12 cellular contexts compared by ENCODE assay signal in the genomic region with DNA sequence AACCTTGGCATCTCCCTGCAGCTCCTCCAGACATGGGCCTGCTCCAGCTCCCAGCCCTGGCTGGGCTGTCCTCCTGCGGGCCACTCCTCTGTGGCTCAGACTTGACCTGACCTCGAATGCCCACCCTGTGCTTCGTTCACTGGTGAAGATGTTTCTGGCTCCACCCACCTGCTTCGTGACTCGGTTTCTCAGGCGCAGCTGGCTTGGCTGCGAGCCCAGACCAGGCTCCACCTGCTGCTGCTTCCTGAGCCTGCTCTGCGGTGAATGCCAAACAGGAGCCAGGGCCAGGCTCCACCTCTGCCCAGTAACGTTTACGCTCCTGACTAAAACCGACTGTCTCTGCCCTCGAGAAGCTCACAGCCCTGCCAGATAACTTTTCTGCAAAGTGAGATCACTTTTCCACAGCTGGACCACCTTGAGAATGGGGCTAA. TPM values are rescaled to one million over a fixed set of nuclear protein-coding genes. Genes with fewer than 3 reads are reported as not detected.
DNase-seq lines count a peak whose midpoint lies in the region; ATAC-seq and TF ChIP-seq lines count a peak whose summit lies in the region.
"Had no signal": no experiment of that assay in that cellular context is flagged by ENCODE, and none has a peak within 500 bp of the region (broad histone marks: within the 10 kb centered on the region; RNA-seq: fewer than 3 reads in every experiment).

No MANE protein-coding gene starts in this region.

- TF ChIP-seq CTCF in endodermal cell (conservative IDR thresholded peaks at IDR 0.05) = no peak
- no peak for TF ChIP-seq CTCF in CD4-positive, alpha-beta T cell (IDR thresholded peaks at IDR 0.05)

- intact Hi-C loops in CD4-positive, alpha-beta T cell (cut with DNase I, micrococcal nuclease) = no loop called here

- no peak overlapping the region for H3K27ac Mint-ChIP-seq in endodermal cell
- H3K27ac Mint-ChIP-seq in CD4-positive, alpha-beta T cell = no peak overlapping the region

- H3K9me3 Mint-ChIP-seq in endodermal cell = no peaks in the 10 kb centered on the region
- H3K9me3 Mint-ChIP-seq in CD4-positive, alpha-beta T cell = no peaks in the 10 kb centered on the region

- H3K36me3 Mint-ChIP-seq in endodermal cell (ENCODE audit: low read depth) = peaks cover 76% of the 10 kb centered on the region
- H3K36me3 Mint-ChIP-seq in CD4-positive, alpha-beta T cell (ENCODE audit: low read depth) = peaks cover 51% of the 10 kb centered on the region

- H3K9me3 ChIP-seq in endodermal cell (ENCODE audit: control insufficient read depth, low read length) = no peaks in the 10 kb centered on the region
- no peaks in the 10 kb centered on the region for H3K9me3 ChIP-seq in SJCRH30 (replicated peaks)
- no peaks in the 10 kb centered on the region for H3K9me3 ChIP-seq in CD4-positive, alpha-beta T cell (ENCODE audit: control insufficient read depth, low read length)

- H3K4me1 ChIP-seq in endodermal cell (ENCODE audit: control insufficient read depth, insufficient read depth, low read length) (no peaks in the 10 kb centered on the region), SJCRH30 (no peaks in the 10 kb centered on the region)

- no peak overlapping the region for H3K4me3 Mint-ChIP-seq in endodermal cell
- H3K4me3 Mint-ChIP-seq in CD4-positive, alpha-beta T cell = no peak overlapping the region

- H3K9ac ChIP-seq in endodermal cell (ENCODE audit: extremely low read depth, low read length, poor library complexity, severe bottlenecking) = no peak overlapping the region

- POLR2A ChIA-PET in CD4-positive, alpha-beta T cell (lab: Charles Lee) = interaction anchor here (1.3 kb wide), 1 partner anchor 39 kb away, joined by 5 read pairs; no protein-coding TSS in a partner anchor

- H3K36me3 ChIP-seq in endodermal cell (ENCODE audit: control insufficient read depth, insufficient read depth, low read length) = peaks cover 82% of the 10 kb centered on the region
- H3K36me3 ChIP-seq in SJCRH30 = peaks cover 31% of the 10 kb centered on the region

- H3K27ac ChIP-seq in endodermal cell (ENCODE audit: low read depth, low read length) (no peak overlapping the region), SJCRH30 (no peak overlapping the region)
- H3K27ac ChIP-seq in CD4-positive, alpha-beta T cell (ENCODE audit: low read depth, low read length) = no peak overlapping the region

- H3K4me3 ChIP-seq in endodermal cell (ENCODE audit: low read length) (no peak overlapping the region), SJCRH30 (no peak overlapping the region)

- no peak for ATAC-seq in CD4-positive, alpha-beta T cell (ENCODE audit: poor library complexity)
- no peak for ATAC-seq in GM18861 (IDR thresholded peaks at IDR 0.05; ENCODE audit: unreplicated experiment)

- WGBS in endodermal cell (ENCODE audit: insufficient coverage in 1 of 2, insufficient read length in 1 of 2), 2 experiments = 90 to 99% methylated on average over 12 of the region's 12 CpGs

- CTCF ChIA-PET in CD4-positive, alpha-beta T cell (lab: Charles Lee) = interaction anchor here (0.6 kb wide), 1 partner anchor 43 kb away, joined by 3 read pairs; no protein-coding TSS in a partner anchor

- H3K27me3 Mint-ChIP-seq in endodermal cell (ENCODE audit: insufficient read depth) = no peaks in the 10 kb centered on the region
- no peaks in the 10 kb centered on the region for H3K27me3 Mint-ChIP-seq in CD4-positive, alpha-beta T cell

- H3K4me1 Mint-ChIP-seq in endodermal cell = no peaks in the 10 kb centered on the region
- no peaks in the 10 kb centered on the region for H3K4me1 Mint-ChIP-seq in CD4-positive, alpha-beta T cell (ENCODE audit: low read depth)

- DNase-seq in HT-29 (ENCODE audit: low spot score) (peak; percentile 90), NCI-H226 (peak; percentile 61), endodermal cell (peak; percentile 42), pons (ENCODE audit: low spot score) (peak; percentile 14), SJCRH30 (no peak), NCI-H146 treated with DMSO at 0.1 percent for 48 hours (lab: John Stamatoyannopoulos, UW; ENCODE audit: unreplicated experiment) (no peak)
- DNase-seq in CD4-positive, alpha-beta T cell = no peak
- DNase-seq: activated T-cell treated with anti-CD3 and anti-CD28 coated beads, Interleukin-2, amount 50 U/mL, for 1 hour; cerebellar nuclear complex had no signal

- H3K27me3 ChIP-seq in endodermal cell (ENCODE audit: control insufficient read depth, insufficient read depth, low read length, poor library complexity, severe bottlenecking) (no peaks in the 10 kb centered on the region), SJCRH30 (no peaks in the 10 kb centered on the region)
- H3K27me3 ChIP-seq in CD4-positive, alpha-beta T cell (ENCODE audit: control insufficient read depth, insufficient read depth, low read length) = no peaks in the 10 kb centered on the region

RNA-seq across cellular contexts. Expression of gene RSPH6A, which starts 8.9 kb away (rescaled TPM):
- total RNA-seq in HT-29 (2014; rRNA removed; shearing (Covaris generic)) = not detected in 2 replicates
- total RNA-seq in endodermal cell = under 1 TPM; 0.53 TPM
- 0.21 TPM for polyA plus RNA-seq in endodermal cell (2013, experiment 1 of 2)
- 0.17 TPM for polyA plus RNA-seq in endodermal cell (2013, experiment 2 of 2)
- total RNA-seq in SJCRH30 (2014; rRNA removed; shearing (Covaris generic)) = 0.22 TPM in 1 of 2 replicates, not detected in the other
- under 1 TPM; 0.17 to 0.25 TPM for total RNA-seq in CD4-positive, alpha-beta T cell
- total RNA-seq: glomerular endothelial cell, mesenteric fat pad had no signal

RNA-seq across cellular contexts. Expression of gene DMWD, which starts 31.4 kb away (rescaled TPM):
- total RNA-seq in HT-29 (2014; rRNA removed; shearing (Covaris generic)) = 102 and 108 TPM in 2 replicates
- total RNA-seq in endodermal cell = 10 to 100 TPM; 86.4 to 86.9 TPM
- 61.6 TPM for polyA plus RNA-seq in endodermal cell (2013, experiment 1 of 2)
- polyA plus RNA-seq in endodermal cell (2013, experiment 2 of 2) = 53.9 TPM
- 43.5 and 52.9 TPM in 2 replicates for total RNA-seq in SJCRH30 (2014; rRNA removed; shearing (Covaris generic))
- 10 to 100 TPM; 28.6 to 31.5 TPM for total RNA-seq in CD4-positive, alpha-beta T cell

RNA-seq across cellular contexts. Expression of gene SYMPK, which starts 38.9 kb away (rescaled TPM):
- total RNA-seq in HT-29 (2014; rRNA removed; shearing (Covaris generic)) = 114 and 117 TPM in 2 replicates
- total RNA-seq in endodermal cell = 100 to 1,000 TPM; 104 to 119 TPM
- polyA plus RNA-seq in endodermal cell (2013, experiment 1 of 2) = 68.8 TPM
- polyA plus RNA-seq in endodermal cell (2013, experiment 2 of 2) = 64.9 TPM
- 25.6 and 32.6 TPM in 2 replicates for total RNA-seq in SJCRH30 (2014; rRNA removed; shearing (Covaris generic))
- 10 to 100 TPM; 63.3 to 65.0 TPM for total RNA-seq in CD4-positive, alpha-beta T cell

RNA-seq across cellular contexts. Expression of gene FOXA3, which starts 40.1 kb away (rescaled TPM):
- total RNA-seq in HT-29 (2014; rRNA removed; shearing (Covaris generic)) = 6.1 and 10.7 TPM in 2 replicates
- total RNA-seq in endodermal cell = 10 to 100 TPM; 54.2 to 58.1 TPM
- polyA plus RNA-seq in endodermal cell (2013, experiment 1 of 2) = 8.4 TPM
- polyA plus RNA-seq in endodermal cell (2013, experiment 2 of 2) = 8.1 TPM
- total RNA-seq in SJCRH30 (2014; rRNA removed; shearing (Covaris generic)) = 0.45 and 0.53 TPM in 2 replicates
- total RNA-seq in CD4-positive, alpha-beta T cell = not detected
- total RNA-seq: glomerular endothelial cell, mesenteric fat pad had no signal

RNA-seq across cellular contexts. Expression of gene DMPK, which starts 41.8 kb away (rescaled TPM):
- 31.1 and 45.7 TPM in 2 replicates for total RNA-seq in HT-29 (2014; rRNA removed; shearing (Covaris generic))
- 10 to 100 TPM; 58.8 to 75.9 TPM for total RNA-seq in endodermal cell
- 50.5 TPM for polyA plus RNA-seq in endodermal cell (2013, experiment 1 of 2)
- 46.7 TPM for polyA plus RNA-seq in endodermal cell (2013, experiment 2 of 2)
- 79.8 and 84.2 TPM in 2 replicates for total RNA-seq in SJCRH30 (2014; rRNA removed; shearing (Covaris generic))
- 10 to 100 TPM; 24.0 to 24.9 TPM for total RNA-seq in CD4-positive, alpha-beta T cell

Comparison
In these comparisons a context has a peak if more than half of its experiments do, and no peak if none do; other contexts are left out.
1. DNase-seq: peak in HT-29 (single experiment), NCI-H226 (single experiment), endodermal cell (single experiment) and pons (single experiment); none in SJCRH30 (0 of 2), CD4-positive, alpha-beta T cell (0 of 10) and NCI-H146 treated with DMSO at 0.1 percent for 48 hours (single experiment).